ENCODE assay signal across 23 cellular contexts in the genomic region with DNA sequence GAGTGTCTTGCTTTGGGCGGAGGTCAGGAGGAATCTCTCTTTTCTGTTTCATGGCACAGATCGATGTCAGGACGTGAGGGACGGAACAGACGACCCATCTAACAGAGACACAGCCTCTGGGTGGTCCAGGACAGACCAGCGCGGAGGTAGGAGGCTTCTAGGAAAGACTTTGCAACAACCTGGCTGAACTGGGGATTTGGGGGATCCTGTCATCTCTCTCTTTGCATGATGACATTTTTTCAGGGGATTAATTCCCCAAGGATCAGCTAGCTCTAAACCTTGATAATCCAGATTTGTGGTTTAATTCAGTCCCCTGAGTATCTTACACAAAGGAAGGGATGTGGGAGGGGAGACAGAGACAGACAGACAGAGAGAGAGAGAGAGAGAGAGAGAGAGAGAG. TPM values are rescaled to one million over a fixed set of nuclear protein-coding genes. Genes with fewer than 3 reads are reported as not detected.
DNase-seq lines count a peak whose midpoint lies in the region; ATAC-seq and TF ChIP-seq lines count a peak whose summit lies in the region.
"Had no signal": no experiment of that assay in that cellular context is flagged by ENCODE, and none has a peak within 500 bp of the region (broad histone marks: within the 10 kb centered on the region; RNA-seq: fewer than 3 reads in every experiment).

No MANE protein-coding gene starts in this region.

- no peaks in the 10 kb centered on the region for H3K79me2 ChIP-seq in GM23338 (replicated peaks; ENCODE audit: insufficient read depth)
- no peaks in the 10 kb centered on the region for H3K79me2 ChIP-seq in PC-3 (ENCODE audit: low read length)

- no peak overlapping the region for H3K27ac Mint-ChIP-seq in GM23338
- H3K27ac Mint-ChIP-seq: CD14-positive monocyte; CD4-positive, alpha-beta T cell had no signal

- CTCF ChIA-PET in A673 (lab: Charles Lee) (no interaction called here), PC-3 (lab: Charles Lee) (no interaction called here)

- H3K36me3 Mint-ChIP-seq in GM23338 (ENCODE audit: low read depth) = no peaks in the 10 kb centered on the region
- H3K36me3 Mint-ChIP-seq: CD14-positive monocyte had no signal

- H3K9me3 Mint-ChIP-seq in GM23338 = peaks cover 2% of the 10 kb centered on the region; the same call in 2 of the 3 replicates
- H3K9me3 Mint-ChIP-seq: CD4-positive, alpha-beta T cell had no signal

- no peaks in the 10 kb centered on the region for H3K9me3 ChIP-seq in A673 (ENCODE audit: low read depth, low read length, poor library complexity, severe bottlenecking)
- peaks cover 0 to 9% (median 0%) of the 10 kb centered on the region in 11 experiments; a peak in 1 of 22 replicates for H3K9me3 ChIP-seq in BLaER1 treated with 17β-estradiol and CSF1 and Interleukin-3, amounts not matched to agents 10 nM and 100 nM (replicated peaks in 1 of 11)
- H3K9me3 ChIP-seq in PC-3 (ENCODE audit: low read length) = no peaks in the 10 kb centered on the region

- H2AFZ ChIP-seq in GM23338 = peak overlapping the region; percentile 57
- H2AFZ ChIP-seq in PC-3 (ENCODE audit: low read length) = no peak overlapping the region

- intact Hi-C loops in A673 (cut with micrococcal nuclease; ENCODE audit: unreplicated experiment) = no loop called here
- intact Hi-C loops in PC-3 (cut with micrococcal nuclease) = no loop called here

- H3K36me3 ChIP-seq in A673 (ENCODE audit: insufficient read depth, low read length, poor library complexity, severe bottlenecking) (no peaks in the 10 kb centered on the region), GM23338 (ENCODE audit: insufficient read depth) (no peaks in the 10 kb centered on the region), PC-3 (ENCODE audit: low read depth, low read length) (no peaks in the 10 kb centered on the region)
- H3K36me3 ChIP-seq in BLaER1 treated with 17β-estradiol and CSF1 and Interleukin-3, amounts not matched to agents 10 nM and 100 nM = no peaks in the 10 kb centered on the region

- H3K4me2 ChIP-seq in BLaER1 treated with 17β-estradiol and CSF1 and Interleukin-3, amounts not matched to agents 10 nM and 100 nM = peak overlapping the region in 6 of 11 experiments; percentile 3 to 34 (median 20); a peak in 8 of 22 replicates
- H3K4me2 ChIP-seq in GM23338 (no peak overlapping the region), PC-3 (ENCODE audit: low read length) (no peak overlapping the region)
- H3K4me2 ChIP-seq: A549 had no signal

- no peak overlapping the region for H3K4me3 Mint-ChIP-seq in GM23338
- H3K4me3 Mint-ChIP-seq: CD14-positive monocyte; CD4-positive, alpha-beta T cell had no signal

- POLR2A ChIA-PET in A673 (lab: Charles Lee; ENCODE audit: low non-redundant PET) (no interaction called here), PC-3 (lab: Charles Lee; ENCODE audit: unreplicated experiment) (no interaction called here)

- peaks cover 6% of the 10 kb centered on the region for H3K27me3 Mint-ChIP-seq in GM23338 (ENCODE audit: insufficient read depth, low read depth, poor library complexity)

- H3K4me3 ChIP-seq in A673 (ENCODE audit: low read depth, low read length, poor library complexity, severe bottlenecking) (no peak overlapping the region), GM23338 (no peak overlapping the region), PC-3 (ENCODE audit: low read length) (no peak overlapping the region)
- no peak overlapping the region for H3K4me3 ChIP-seq in BLaER1 treated with 17β-estradiol and CSF1 and Interleukin-3, amounts not matched to agents 10 nM and 100 nM
- H3K4me3 ChIP-seq: A549, GM12878 had no signal

- ATAC-seq in GM23338 = no peak
- ATAC-seq in GM21737 (IDR thresholded peaks at IDR 0.05; ENCODE audit: unreplicated experiment) = no peak
- ATAC-seq in PC-3 = no peak
- ATAC-seq: A549, GM12878 had no signal

- H4K20me1 ChIP-seq in BLaER1 treated with 17β-estradiol and CSF1 and Interleukin-3, amounts not matched to agents 10 nM and 100 nM = no peaks in the 10 kb centered on the region
- H4K20me1 ChIP-seq in GM23338 (replicated peaks; ENCODE audit: insufficient read depth) (no peaks in the 10 kb centered on the region), PC-3 (ENCODE audit: low read length) (no peaks in the 10 kb centered on the region)

- no peaks in the 10 kb centered on the region for H3F3A ChIP-seq in GM23338 (replicated peaks; ENCODE audit: low read depth)
- H3F3A ChIP-seq in PC-3 (ENCODE audit: low read length, unreplicated experiment) = no peaks in the 10 kb centered on the region

- H3K27me3 ChIP-seq in A673 (replicated peaks; ENCODE audit: insufficient read depth, low read depth, low read length, poor library complexity) = peaks cover 7% of the 10 kb centered on the region
- H3K27me3 ChIP-seq in BLaER1 treated with 17β-estradiol and CSF1 and Interleukin-3, amounts not matched to agents 10 nM and 100 nM = no peaks in the 10 kb centered on the region
- no peaks in the 10 kb centered on the region for H3K27me3 ChIP-seq in GM23338 (ENCODE audit: insufficient read depth)
- peaks cover 7% of the 10 kb centered on the region; the same call in 1 of the 2 replicates for H3K27me3 ChIP-seq in PC-3 (ENCODE audit: low read length)

- DNase-seq in A673 (ENCODE audit: low spot score) = peak; percentile 18
- no peak for DNase-seq in GM23338 (ENCODE audit: low spot score)
- DNase-seq in NCI-H82 treated with DMSO at 0.1 percent for 48 hours (lab: John Stamatoyannopoulos, UW; ENCODE audit: unreplicated experiment) = peak; percentile 97
- no peak for DNase-seq in NCI-H526 (lab: John Stamatoyannopoulos, UW)
- DNase-seq in PC-3 = no peak
- DNase-seq in NCI-H69 (lab: John Stamatoyannopoulos, UW) = no peak
- DNase-seq: 8988T; Calu3; CD4-positive, alpha-beta T cell; COR-L47; DMS 273 treated with DMSO at 0.1 percent for 48 hours; DMS79; EL; GDM1; GOT3; H7; HCEC 1CT had no signal

- H3K9me2 ChIP-seq in GM23338 (ENCODE audit: insufficient read depth) (peaks cover 4% of the 10 kb centered on the region; the same call in 1 of the 2 replicates), PC-3 (replicated peaks; ENCODE audit: low read length) (no peaks in the 10 kb centered on the region)

- BruUV-seq in A673 (replicated peaks; lab: Mats Ljungman, UMichigan) (no TSS peak), PC-3 (replicated peaks; lab: Mats Ljungman, UMichigan) (no TSS peak)

- H3K27ac ChIP-seq in A673 (ENCODE audit: low read depth, low read length, poor library complexity, severe bottlenecking) = no peak overlapping the region
- no peak overlapping the region for H3K27ac ChIP-seq in BLaER1 treated with 17β-estradiol and CSF1 and Interleukin-3, amounts not matched to agents 10 nM and 100 nM
- no peak overlapping the region for H3K27ac ChIP-seq in GM23338 (ENCODE audit: low read depth)
- H3K27ac ChIP-seq in PC-3 (ENCODE audit: low read length) = no peak overlapping the region
- H3K27ac ChIP-seq: A549 had no signal

- H3K4me1 Mint-ChIP-seq in GM23338 = peaks cover 2% of the 10 kb centered on the region; the same call in 2 of the 3 replicates
- H3K4me1 Mint-ChIP-seq: CD14-positive monocyte had no signal

- no peak for TF ChIP-seq CTCF in A673 (conservative IDR thresholded peaks at IDR 0.05; ENCODE audit: low read depth, low read length)
- no peak for TF ChIP-seq CTCF in GM23338 (conservative IDR thresholded peaks at IDR 0.05; ENCODE audit: low read depth in 2 of 2)
- no peak for TF ChIP-seq CTCF in PC-3 (conservative IDR thresholded peaks at IDR 0.05; ENCODE audit: low read depth, low read length)

- peaks cover 7% of the 10 kb centered on the region for H3K4me1 ChIP-seq in A673 (ENCODE audit: insufficient read depth, low read length, poor library complexity, severe bottlenecking)
- H3K4me1 ChIP-seq in BLaER1 treated with 17β-estradiol and CSF1 and Interleukin-3, amounts not matched to agents 10 nM and 100 nM = peaks cover 0 to 11% (median 9%) of the 10 kb centered on the region in 10 experiments; a peak in 8 of 20 replicates
- no peaks in the 10 kb centered on the region for H3K4me1 ChIP-seq in GM23338 (ENCODE audit: insufficient read depth)
- H3K4me1 ChIP-seq in PC-3 (ENCODE audit: insufficient read depth, low read length) = no peaks in the 10 kb centered on the region
- H3K4me1 ChIP-seq: A549 had no signal

- no peak overlapping the region for H3K9ac ChIP-seq in BLaER1 treated with 17β-estradiol and CSF1 and Interleukin-3, amounts not matched to agents 10 nM and 100 nM
- no peak overlapping the region for H3K9ac ChIP-seq in PC-3 (ENCODE audit: low read length)

TF ChIP-seq in GM23338, 12 proteins besides CTCF, POLR2A, EP300 and RAD21 (continues in another document):
- TF ChIP-seq CREB1 (CRISPR knock-in tag; IDR thresholded peaks at IDR 0.05; ENCODE audit: low read depth) (no peak), EZH2phosphoT487 (IDR thresholded peaks at IDR 0.05; ENCODE audit: unreplicated experiment) (no peak), STAT1 (IDR thresholded peaks at IDR 0.05; ENCODE audit: unreplicated experiment) (no peak)
- TF ChIP-seq, protein P1, sequence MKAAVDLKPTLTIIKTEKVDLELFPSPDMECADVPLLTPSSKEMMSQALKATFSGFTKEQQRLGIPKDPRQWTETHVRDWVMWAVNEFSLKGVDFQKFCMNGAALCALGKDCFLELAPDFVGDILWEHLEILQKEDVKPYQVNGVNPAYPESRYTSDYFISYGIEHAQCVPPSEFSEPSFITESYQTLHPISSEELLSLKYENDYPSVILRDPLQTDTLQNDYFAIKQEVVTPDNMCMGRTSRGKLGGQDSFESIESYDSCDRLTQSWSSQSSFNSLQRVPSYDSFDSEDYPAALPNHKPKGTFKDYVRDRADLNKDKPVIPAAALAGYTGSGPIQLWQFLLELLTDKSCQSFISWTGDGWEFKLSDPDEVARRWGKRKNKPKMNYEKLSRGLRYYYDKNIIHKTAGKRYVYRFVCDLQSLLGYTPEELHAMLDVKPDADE (IDR thresholded peaks at IDR 0.05) = no peak

RNA-seq across cellular contexts. Expression of a gene that starts 14.4 kb away (rescaled TPM):
- total RNA-seq in A673 (2021) (not detected in 2 replicates), PC-3 (2014; rRNA removed) (not detected in 2 replicates)
- total RNA-seq in GM23338 (2014; rRNA removed; shearing (Covaris generic)) = not detected in 2 replicates
- not detected in 2 replicates for polyA plus RNA-seq in GM23338 (2016; fragmentation: Nextera tagmentation; extraction: Ambion mirVana)
- total RNA-seq: Calu3; CD4-positive, alpha-beta T cell; GM12878; H7 had no signal
- polyA plus RNA-seq: A549, BJ, GM12878 had no signal

RNA-seq across cellular contexts. Expression of a gene that starts 35.0 kb away (rescaled TPM):
- 0.47 and 1.0 TPM in 2 replicates for total RNA-seq in A673 (2021)
- not detected in 2 replicates for total RNA-seq in GM23338 (2014; rRNA removed; shearing (Covaris generic))
- polyA plus RNA-seq in GM23338 (2016; fragmentation: Nextera tagmentation; extraction: Ambion mirVana) = not detected in 2 replicates
- not detected in 2 replicates for total RNA-seq in PC-3 (2014; rRNA removed)
- total RNA-seq: Calu3; CD4-positive, alpha-beta T cell; GM12878; H7 had no signal
- polyA plus RNA-seq: A549, BJ, CD14-positive monocyte, GM12878 had no signal

RNA-seq across cellular contexts. Expression of a gene that starts 37.5 kb away (rescaled TPM):
- total RNA-seq in A673 (2021) = not detected in 2 replicates
- not detected in 2 replicates for total RNA-seq in GM23338 (2014; rRNA removed; shearing (Covaris generic))
- polyA plus RNA-seq in GM23338 (2016; fragmentation: Nextera tagmentation; extraction: Ambion mirVana) = not detected in 2 replicates
- total RNA-seq in PC-3 (2014; rRNA removed) = not detected in 2 replicates
- total RNA-seq: Calu3; CD4-positive, alpha-beta T cell; GM12878; H7 had no signal
- polyA plus RNA-seq: A549, BJ, CD14-positive monocyte, GM12878 had no signal

Comparison
In these comparisons a context has a peak if more than half of its experiments do, and no peak if none do; other contexts are left out.
1. DNase-seq: peak in A673 (single experiment) and NCI-H82 treated with DMSO at 0.1 percent for 48 hours (single experiment); none in GM23338 (single experiment), NCI-H526 (0 of 2), PC-3 (single experiment) and NCI-H69 (single experiment).
2. H3K4me2 ChIP-seq: peak in BLaER1 treated with 17β-estradiol and CSF1 and Interleukin-3, amounts not matched to agents 10 nM and 100 nM (6 of 11); none in GM23338 (single experiment) and PC-3 (single experiment).